10 cellular contexts compared by ENCODE assay signal in genomic region chr10:1933215-1933614, GRCh38.
"Had no signal": no experiment of that assay in that cellular context is flagged by ENCODE, and none has a peak within 500 bp of the region (broad histone marks: within the 10 kb centered on the region; RNA-seq: fewer than 3 reads in every experiment).

No MANE protein-coding gene starts in this region.

- H3K79me2 ChIP-seq: parathyroid adenoma had no signal

- ATAC-seq: heart right ventricle had no signal

- H3K9me3 ChIP-seq: colonic mucosa, uterus had no signal

- H3K27ac ChIP-seq: colonic mucosa, heart right ventricle, neural progenitor cell, parathyroid adenoma, uterus had no signal

- DNase-seq: activated effector memory CD4-positive, alpha-beta T cell treated with Interleukin-2 at 50 U/mL for 16 hours; activated T-cell treated with anti-CD3 and anti-CD28 coated beads, Interleukin-2, amount 50 U/mL, for 1 hour; colonic mucosa; foreskin melanocyte; heart right ventricle; retina; stimulated activated CD4-positive, alpha-beta T cell treated with anti-CD3 and anti-CD28 coated beads, Interleukin-4, amount 100 ng/mL, for 24 hours; uterus had no signal

- H3K27me3 ChIP-seq: colonic mucosa, neural progenitor cell, uterus had no signal

- H3K4me3 Mint-ChIP-seq: neural progenitor cell had no signal

- H3K4me1 ChIP-seq: colonic mucosa, heart right ventricle, neural progenitor cell, parathyroid adenoma, uterus had no signal

- H3K27ac Mint-ChIP-seq: neural progenitor cell had no signal

- H3K4me3 ChIP-seq: colonic mucosa, heart right ventricle, neural progenitor cell, uterus had no signal

- H3K36me3 ChIP-seq: colonic mucosa, heart right ventricle, neural progenitor cell, uterus had no signal

- H3K4me2 ChIP-seq: neural progenitor cell had no signal

- H3K36me3 Mint-ChIP-seq: neural progenitor cell had no signal

- H2AFZ ChIP-seq: neural progenitor cell, parathyroid adenoma had no signal

- H3K9ac ChIP-seq: neural progenitor cell, parathyroid adenoma had no signal
